24 cellular contexts compared by ENCODE assay signal in the genomic region with DNA sequence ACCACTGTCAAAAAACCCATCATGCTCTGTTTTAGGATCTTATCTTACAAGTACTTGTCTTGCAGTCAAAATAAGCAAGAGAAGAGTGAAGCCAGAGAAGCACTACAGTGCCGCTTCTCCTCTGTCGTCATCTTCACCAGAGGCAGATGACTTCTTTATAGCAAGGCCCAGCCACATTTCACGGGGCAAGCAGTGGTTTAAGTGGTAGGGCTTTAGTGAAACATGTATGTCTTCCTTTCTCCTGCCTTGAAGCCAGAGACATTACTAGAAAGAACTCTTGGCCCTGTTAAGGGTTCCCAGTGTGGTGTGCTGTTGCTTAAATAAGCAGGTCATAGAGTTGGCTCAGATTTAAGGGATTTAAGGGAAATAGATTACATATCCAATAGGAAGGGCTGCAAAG. TPM values are rescaled to one million over a fixed set of nuclear protein-coding genes. Genes with fewer than 3 reads are reported as not detected.
"Had no signal": no experiment of that assay in that cellular context is flagged by ENCODE, and none has a peak within 500 bp of the region (broad histone marks: within the 10 kb centered on the region; RNA-seq: fewer than 3 reads in every experiment).

No MANE protein-coding gene starts in this region.

- ATAC-seq: HepG2, Panc1, PC-3 had no signal

- H3K9me3 ChIP-seq: MG63, SK-N-SH had no signal

- H3K4me3 ChIP-seq: MG63 had no signal

- H3K27ac ChIP-seq: RWPE1 had no signal

- H3K27me3 ChIP-seq: MG63 had no signal

- H3K9ac ChIP-seq: SK-N-SH had no signal

- DNase-seq: IMR-90, Karpas-422, KG1, MG63, NCI-H1092, NCI-H1105 treated with DMSO at 0.1 percent for 48 hours, NCI-H1417 treated with DMSO at 0.1 percent for 48 hours, NCI-H146, NCI-H1694 treated with DMSO at 0.1 percent for 48 hours, NCI-H1930, NCI-H2081, NCI-H2171, NCI-H226, NCI-H446, NCI-H510A, NCI-H524 treated with DMSO at 0.1 percent for 48 hours, NCI-H69, NCI-H774, PC-3, SHP77, SK-N-SH had no signal

RNA-seq across cellular contexts. Expression of a gene that starts 42.9 kb away (rescaled TPM):
- total RNA-seq: PC-3 had no signal
